ENCODE assay signal across 8 cellular contexts in the genomic region with DNA sequence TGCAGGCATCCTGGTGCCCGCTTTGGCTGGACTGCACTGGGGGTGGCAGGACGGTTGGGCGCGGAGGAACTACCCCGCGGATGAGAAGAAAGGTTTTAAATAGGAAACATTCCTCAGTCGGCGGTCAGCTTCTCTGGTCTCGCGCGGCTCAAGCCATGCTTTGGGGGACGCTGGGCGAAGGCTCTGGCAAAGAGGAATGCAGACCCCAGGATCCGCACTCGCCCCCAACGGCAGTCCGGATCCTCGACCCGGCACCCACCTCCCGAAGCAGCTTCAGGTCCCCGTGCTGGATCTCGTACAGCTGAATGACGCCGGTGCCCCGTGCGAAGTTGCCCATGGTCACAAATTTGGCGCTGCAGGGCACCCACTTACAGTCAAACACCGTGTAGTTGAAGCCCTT. TPM values are rescaled to one million over a fixed set of nuclear protein-coding genes. Genes with fewer than 3 reads are reported as not detected.
DNase-seq lines count a peak whose midpoint lies in the region; ATAC-seq and TF ChIP-seq lines count a peak whose summit lies in the region.

No MANE protein-coding gene starts in this region.

- H3K36me3 Mint-ChIP-seq in activated T-cell treated with anti-CD3 and anti-CD28 coated beads, Interleukin-2, amount 50 U/mL, for 24 hours (ENCODE audit: low read depth), result peaks cover 75% of the 10 kb centered on the region
- H3K36me3 Mint-ChIP-seq in nephron (ENCODE audit: low read depth), result peaks cover 15% of the 10 kb centered on the region

- no peaks in the 10 kb centered on the region for H3K9me3 ChIP-seq in Peyer's patch

- no peaks in the 10 kb centered on the region for H3K9me3 Mint-ChIP-seq in activated T-cell treated with anti-CD3 and anti-CD28 coated beads, Interleukin-2, amount 50 U/mL, for 24 hours
- no peaks in the 10 kb centered on the region for H3K9me3 Mint-ChIP-seq in nephron

- no peaks in the 10 kb centered on the region for H3K27me3 ChIP-seq in Peyer's patch

- peaks cover 0 to 17% (median 0%) of the 10 kb centered on the region in 4 donors for H3K4me1 ChIP-seq in Peyer's patch

- peak overlapping the region; percentile 99 for H3K4me3 Mint-ChIP-seq in activated T-cell treated with anti-CD3 and anti-CD28 coated beads, Interleukin-2, amount 50 U/mL, for 24 hours
- peak overlapping the region; percentile 92 to 98 (median 93) for H3K4me3 Mint-ChIP-seq in nephron

- H3K4me3 ChIP-seq in Peyer's patch, result peak overlapping the region; percentile 67 to 92 (median 86)

- peaks cover 0 to 11% (median 0%) of the 10 kb centered on the region in 3 donors for H3K36me3 ChIP-seq in Peyer's patch

- peaks cover 57% of the 10 kb centered on the region for H3K4me1 Mint-ChIP-seq in activated T-cell treated with anti-CD3 and anti-CD28 coated beads, Interleukin-2, amount 50 U/mL, for 24 hours (ENCODE audit: low read depth)
- H3K4me1 Mint-ChIP-seq in nephron, result peaks cover 27% of the 10 kb centered on the region

- no peak for DNase-seq in activated T-cell treated with anti-CD3 and anti-CD28 coated beads, Interleukin-2, amount 50 U/mL, for 24 hours
- no peak for DNase-seq in activated T-cell treated with anti-CD3 and anti-CD28 coated beads, Interleukin-2, amount 50 U/mL, for 48 hours
- DNase-seq in Peyer's patch (no peak), epithelial cell of prostate (ENCODE audit: low read depth, low spot score) (no peak), GF-D8 (lab: John Stamatoyannopoulos, UW) (no peak)
- DNase-seq in stimulated activated CD4-positive, alpha-beta T cell treated with anti-CD3 and anti-CD28 coated beads, Interleukin-12 subunit alpha, Interleukin-12 subunit beta, amount 100 ng/mL, for 4 hours, result no peak

- TF ChIP-seq CTCF in Peyer's patch (IDR thresholded peaks at IDR 0.05) (no peak), nephron (IDR thresholded peaks at IDR 0.05; ENCODE audit: unreplicated experiment in 3 of 3) (no peak)

- no peak for TF ChIP-seq POLR2A in Peyer's patch (IDR thresholded peaks at IDR 0.05)

- peak overlapping the region; percentile 100 for H3K27ac Mint-ChIP-seq in activated T-cell treated with anti-CD3 and anti-CD28 coated beads, Interleukin-2, amount 50 U/mL, for 24 hours
- peak overlapping the region; percentile 100 for H3K27ac Mint-ChIP-seq in nephron

- H3K27ac ChIP-seq in Peyer's patch, result peak overlapping the region; percentile 84 to 92 (median 86)
- peak overlapping the region; percentile 82 for H3K27ac ChIP-seq in epithelial cell of prostate

- peak; percentile 37 for ATAC-seq in HG02642 (IDR thresholded peaks at IDR 0.05; ENCODE audit: poor library complexity, unreplicated experiment)

- H3K27me3 Mint-ChIP-seq in activated T-cell treated with anti-CD3 and anti-CD28 coated beads, Interleukin-2, amount 50 U/mL, for 24 hours, result no peaks in the 10 kb centered on the region
- H3K27me3 Mint-ChIP-seq in nephron (ENCODE audit: low read depth), result no peaks in the 10 kb centered on the region

RNA-seq across cellular contexts. Expression of gene PNO1, which starts 0.7 kb away (rescaled TPM):
- total RNA-seq in Peyer's patch, result 10 to 100 TPM in 1 of 4 donors, 1 to 10 TPM in 3; 4.9 to 14.9 (median 5.7) TPM
